In genomic region chr1:212833211-212834207, GRCh38 we compare ENCODE assay signal across 14 cellular contexts. TPM values are rescaled to one million over a fixed set of nuclear protein-coding genes. Genes with fewer than 3 reads are reported as not detected.
DNase-seq lines count a peak whose midpoint lies in the region; ATAC-seq and TF ChIP-seq lines count a peak whose summit lies in the region.
"Not testable (repeated sequence)": the region's sequence is repeated elsewhere in the genome, so short reads cannot be mapped to it uniquely, and the experiment has no call there.
"Had no signal": no experiment of that assay in that cellular context is flagged by ENCODE, and none has a peak within 500 bp of the region (broad histone marks: within the 10 kb centered on the region; RNA-seq: fewer than 3 reads in every experiment).

No MANE protein-coding gene starts in this region.

- CTCF ChIA-PET in OCI-LY7 (lab: Charles Lee; ENCODE audit: unreplicated experiment): not testable (repeated sequence)

- H3K27ac Mint-ChIP-seq in CD4-positive, CD25-positive, alpha-beta regulatory T cell: peak overlapping the region; percentile 71 to 83 (median 79)
- peak overlapping the region; percentile 78 to 94 (median 85) for H3K27ac Mint-ChIP-seq in nephron

- ATAC-seq in CD4-positive, CD25-positive, alpha-beta regulatory T cell (ENCODE audit: low read depth in 2 of 2): not testable (repeated sequence)
- peak; percentile 52 for ATAC-seq in GM18520 (IDR thresholded peaks at IDR 0.05; ENCODE audit: unreplicated experiment)
- peak; percentile 89 for ATAC-seq in GM19463 (IDR thresholded peaks at IDR 0.05; ENCODE audit: unreplicated experiment)
- ATAC-seq in HG02642 (IDR thresholded peaks at IDR 0.05; ENCODE audit: poor library complexity, unreplicated experiment): peak; percentile 75
- ATAC-seq in HG03139 (IDR thresholded peaks at IDR 0.05; ENCODE audit: unreplicated experiment): peak; percentile 90

- not testable (repeated sequence) for H3K27me3 ChIP-seq in CD4-positive, CD25-positive, alpha-beta regulatory T cell (ENCODE audit: control insufficient read depth, insufficient read depth, low read length); hepatocyte

- not testable (repeated sequence) for H3K4me2 ChIP-seq in OCI-LY7 (ENCODE audit: low read length)
- H3K4me2 ChIP-seq in hepatocyte: peak overlapping the region; percentile 25

- H3K27ac ChIP-seq in CD4-positive, CD25-positive, alpha-beta regulatory T cell (ENCODE audit: insufficient read depth, low read length, poor library complexity, severe bottlenecking); OCI-LY7 (ENCODE audit: low read depth, low read length, poor library complexity, severe bottlenecking): not testable (repeated sequence)
- H3K27ac ChIP-seq in hepatocyte: peak overlapping the region; percentile 86

- H3K4me3 Mint-ChIP-seq in CD4-positive, CD25-positive, alpha-beta regulatory T cell; nephron: not testable (repeated sequence)

- not testable (repeated sequence) for H3K79me2 ChIP-seq in OCI-LY7 (ENCODE audit: insufficient read depth, low read depth, low read length); hepatocyte

- not testable (repeated sequence) for H3K36me3 ChIP-seq in CD4-positive, CD25-positive, alpha-beta regulatory T cell (ENCODE audit: control insufficient read depth, insufficient read depth, low read length); OCI-LY7 (ENCODE audit: insufficient read depth, low read length); hepatocyte (replicated peaks; ENCODE audit: insufficient read depth, low read depth)

- intact Hi-C loops in OCI-LY7 (cut with micrococcal nuclease; ENCODE audit: unreplicated experiment): not testable (repeated sequence)

- not testable (repeated sequence) for TF ChIP-seq CTCF in OCI-LY7 (conservative IDR thresholded peaks at IDR 0.05; ENCODE audit: low read length); hepatocyte (IDR thresholded peaks at IDR 0.05; ENCODE audit: poor library complexity); nephron (IDR thresholded peaks at IDR 0.05; ENCODE audit: unreplicated experiment in 3 of 3)

- H3K9me2 ChIP-seq in OCI-LY7 (ENCODE audit: insufficient read depth, low read length); hepatocyte (replicated peaks; ENCODE audit: insufficient read depth): not testable (repeated sequence)

- not testable (repeated sequence) for H3K4me3 ChIP-seq in CD4-positive, CD25-positive, alpha-beta regulatory T cell (ENCODE audit: low read depth, low read length); OCI-LY7 (ENCODE audit: low read depth, low read length, poor library complexity, severe bottlenecking); hepatocyte

- DNase-seq in CD4-positive, CD25-positive, alpha-beta regulatory T cell; OCI-LY7 (ENCODE audit: low spot score): not testable (repeated sequence)
- DNase-seq in hepatocyte (ENCODE audit: low spot score): peak; percentile 48

- not testable (repeated sequence) for H3K9me3 ChIP-seq in CD4-positive, CD25-positive, alpha-beta regulatory T cell (ENCODE audit: control insufficient read depth in 2 of 2, low read length in 2 of 2); OCI-LY7 (ENCODE audit: low read length); hepatocyte (ENCODE audit: low read depth)

- H3K4me1 ChIP-seq in CD4-positive, CD25-positive, alpha-beta regulatory T cell (ENCODE audit: control insufficient read depth, insufficient read depth, low read length, poor library complexity, severe bottlenecking): not testable (repeated sequence)
- H3K4me1 ChIP-seq in OCI-LY7 (ENCODE audit: insufficient read depth, low read length, poor library complexity, severe bottlenecking) (peaks cover 23% of the 10 kb centered on the region), hepatocyte (ENCODE audit: insufficient read depth) (peaks cover 12% of the 10 kb centered on the region)

- H3K9me3 Mint-ChIP-seq in CD4-positive, CD25-positive, alpha-beta regulatory T cell; nephron: not testable (repeated sequence)

- BruUV-seq in OCI-LY7 (replicated peaks; lab: Mats Ljungman, UMichigan): not testable (repeated sequence)

- H3K4me1 Mint-ChIP-seq in CD4-positive, CD25-positive, alpha-beta regulatory T cell; nephron: not testable (repeated sequence)

- H4K20me1 ChIP-seq in OCI-LY7 (ENCODE audit: insufficient read depth, low read length); hepatocyte (ENCODE audit: insufficient read depth, poor library complexity, severe bottlenecking): not testable (repeated sequence)

- H2AFZ ChIP-seq in OCI-LY7 (ENCODE audit: low read length): peak overlapping the region; percentile 49; the same call in 1 of the 2 replicates
- H2AFZ ChIP-seq in hepatocyte: not testable (repeated sequence)

- POLR2A ChIA-PET in OCI-LY7 (lab: Charles Lee): interaction anchor here (0.5 to 0.9 kb wide), 5 partner anchors 16 to 437 kb away, joined by 3 to 4 read pairs (median 3); partner anchors contain the start of genes NSL1 and TATDN3

- H3K36me3 Mint-ChIP-seq in CD4-positive, CD25-positive, alpha-beta regulatory T cell; nephron (ENCODE audit: low read depth): not testable (repeated sequence)

- H3K27me3 Mint-ChIP-seq in CD4-positive, CD25-positive, alpha-beta regulatory T cell; nephron (ENCODE audit: low read depth): not testable (repeated sequence)

- 48% methylated on average over 8 of the region's 8 CpGs for WGBS in hepatocyte (ENCODE audit: low lambda C conversion rate, missing lambda C conversion rate)

RNA-seq across cellular contexts. Expression of gene SPATA45, which starts 13.9 kb away (rescaled TPM):
- total RNA-seq in CD4-positive, CD25-positive, alpha-beta regulatory T cell: not detected
- polyA plus RNA-seq in CD4-positive, CD25-positive, alpha-beta regulatory T cell: under 1 TPM in 1 of 4 donors, not detected in 3; 0.70 TPM
- total RNA-seq in OCI-LY7 (2014; rRNA removed; shearing (Covaris generic)): 0.82 TPM in 1 of 2 replicates, not detected in the other
- total RNA-seq in OCI-LY7 (2022): 0.74 and 2.0 TPM in 2 replicates
- 0.96 TPM in 1 of 2 replicates, not detected in the other for total RNA-seq in hepatocyte
- 0.44 and 0.57 TPM in 2 replicates for polyA plus RNA-seq in hepatocyte
- total RNA-seq: activated naive CD8-positive, alpha-beta T cell treated with anti-CD3 and anti-CD28 coated beads for 36 hours; cardiac septum; endodermal cell; mononuclear cell; ovary; subcutaneous adipose tissue had no signal
- polyA plus RNA-seq: ovary had no signal

RNA-seq across cellular contexts. Expression of gene FLVCR1, which starts 24.6 kb away (rescaled TPM):
- total RNA-seq in CD4-positive, CD25-positive, alpha-beta regulatory T cell: 10.9 TPM
- polyA plus RNA-seq in CD4-positive, CD25-positive, alpha-beta regulatory T cell: 1 to 10 TPM; 1.8 to 3.7 (median 2.1) TPM
- 10.4 and 22.4 TPM in 2 replicates for total RNA-seq in OCI-LY7 (2014; rRNA removed; shearing (Covaris generic))
- total RNA-seq in OCI-LY7 (2022) (16.5 and 21.2 TPM in 2 replicates), hepatocyte (32.0 and 32.5 TPM in 2 replicates)
- 9.9 and 14.4 TPM in 2 replicates for polyA plus RNA-seq in hepatocyte

RNA-seq across cellular contexts. Expression of gene TATDN3, which starts 41.8 kb away (rescaled TPM):
- total RNA-seq in CD4-positive, CD25-positive, alpha-beta regulatory T cell: 24.1 TPM
- polyA plus RNA-seq in CD4-positive, CD25-positive, alpha-beta regulatory T cell: 10 to 100 TPM; 20.6 to 28.7 (median 22.0) TPM
- 35.4 and 36.1 TPM in 2 replicates for total RNA-seq in OCI-LY7 (2014; rRNA removed; shearing (Covaris generic))
- total RNA-seq in OCI-LY7 (2022): 52.5 and 54.2 TPM in 2 replicates
- 8.9 and 14.3 TPM in 2 replicates for total RNA-seq in hepatocyte
- polyA plus RNA-seq in hepatocyte: 6.0 and 8.8 TPM in 2 replicates

RNA-seq across cellular contexts. Expression of gene NSL1, which starts 41.9 kb away (rescaled TPM):
- total RNA-seq in CD4-positive, CD25-positive, alpha-beta regulatory T cell: 24.4 TPM
- 10 to 100 TPM; 66.6 to 69.1 (median 67.1) TPM for polyA plus RNA-seq in CD4-positive, CD25-positive, alpha-beta regulatory T cell
- 70.9 and 74.9 TPM in 2 replicates for total RNA-seq in OCI-LY7 (2014; rRNA removed; shearing (Covaris generic))
- total RNA-seq in OCI-LY7 (2022) (66.8 and 71.1 TPM in 2 replicates), hepatocyte (34.2 and 39.5 TPM in 2 replicates)
- polyA plus RNA-seq in hepatocyte: 25.1 and 27.2 TPM in 2 replicates
